Comparison of ENCODE assay signal across 19 cellular contexts in genomic region chr3:136110481-136110880, GRCh38.
"Had no signal": no experiment of that assay in that cellular context is flagged by ENCODE, and none has a peak within 500 bp of the region (broad histone marks: within the 10 kb centered on the region; RNA-seq: fewer than 3 reads in every experiment).

No MANE protein-coding gene starts in this region.

- H3K9me3 ChIP-seq: gastrocnemius medialis, lower lobe of right lung, neutrophil, prostate gland, right atrium auricular region, sigmoid colon, spleen, testis, tibial artery had no signal

- DNase-seq: cortex of kidney; effector CD4-positive, alpha-beta T cell; gastrocnemius medialis; head of caudate nucleus; left ventricle myocardium superior; lower lobe of right lung; naive B cell; sigmoid colon; spleen; stimulated activated CD4-positive, alpha-beta T cell treated with anti-CD3 and anti-CD28 coated beads, Interleukin-4, amount 100 ng/mL, for 4 hours; stimulated activated naive CD8-positive, alpha-beta T cell treated with anti-CD3 and anti-CD28 coated beads, Interleukin-15, Interleukin-2, amounts not matched to agents 100 U/mL and 50 U/mL, for 24 hours; substantia nigra; testis; tibial artery had no signal

- H3K9ac ChIP-seq: parathyroid adenoma had no signal

- H3K27ac ChIP-seq: lower lobe of right lung, neutrophil, parathyroid adenoma, prostate gland, right atrium auricular region, sigmoid colon, skin epidermis, spleen, testis, tibial artery had no signal

- H2AFZ ChIP-seq: parathyroid adenoma had no signal

- H3K4me3 ChIP-seq: gastrocnemius medialis, lower lobe of right lung, prostate gland, right atrium auricular region, sigmoid colon, skin epidermis, spleen, testis, tibial artery had no signal

- H3K36me3 ChIP-seq: lower lobe of right lung, neutrophil, prostate gland, spleen had no signal

- H3K79me2 ChIP-seq: parathyroid adenoma had no signal

- H3K27me3 ChIP-seq: gastrocnemius medialis, neutrophil, right atrium auricular region, sigmoid colon, spleen, testis, tibial artery had no signal

- H3K4me1 ChIP-seq: gastrocnemius medialis, lower lobe of right lung, parathyroid adenoma, prostate gland, right atrium auricular region, sigmoid colon, testis, tibial artery had no signal
